Comparison of ENCODE assay signal across 8 cellular contexts in the genomic region with DNA sequence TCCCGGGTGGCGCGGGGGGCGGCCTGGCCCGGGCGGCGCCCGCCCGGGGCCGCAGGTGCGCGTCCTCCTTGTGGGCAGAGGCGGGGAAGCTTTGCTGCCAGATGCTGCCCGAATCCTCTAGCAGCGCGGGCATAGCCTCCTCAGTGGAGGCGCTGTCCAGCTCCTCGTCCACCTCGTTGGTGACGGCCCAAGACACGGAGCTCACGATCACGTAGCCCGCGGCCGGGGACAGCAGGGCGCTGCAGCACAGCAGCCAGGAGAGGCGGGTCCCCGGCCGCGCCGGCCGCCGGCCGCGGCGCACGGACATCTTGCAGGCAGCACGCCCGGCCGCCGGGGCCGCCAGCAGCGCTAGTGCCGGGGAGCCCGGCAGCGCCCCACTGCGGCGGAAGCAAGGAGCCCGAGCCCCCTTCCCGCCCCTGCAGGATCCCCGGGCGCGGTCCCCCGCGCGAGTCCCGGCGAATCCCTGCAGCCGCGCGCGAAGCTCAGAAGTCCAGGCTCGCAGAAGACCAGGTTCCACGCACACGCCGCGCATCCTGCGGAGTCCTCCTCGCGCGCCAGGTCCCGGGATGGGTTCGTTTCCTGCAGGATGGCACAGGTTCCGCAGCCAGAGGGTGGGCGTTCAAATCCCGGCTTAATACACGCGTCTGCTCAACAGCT. TPM values are rescaled to one million over a fixed set of nuclear protein-coding genes. Genes with fewer than 3 reads are reported as not detected.
DNase-seq lines count a peak whose midpoint lies in the region; ATAC-seq and TF ChIP-seq lines count a peak whose summit lies in the region.

CREG2 (minus strand) TSS at position 353 of the 657 bp plus-strand sequence; CDS start at position 307, 46 bp downstream.

- ATAC-seq in HG02798 (IDR thresholded peaks at IDR 0.05; ENCODE audit: poor library complexity, unreplicated experiment), result no peak

- intact Hi-C loops in activated naive CD4-positive, alpha-beta T cell treated with anti-CD3 and anti-CD28 coated beads for 36 hours (cut with micrococcal nuclease), result loop anchor here (1.0 kb wide), 2 partner anchors 45 to 147 kb away; no protein-coding TSS in a partner anchor

- no peak within 1 kb of the TSS for H4K8ac ChIP-seq in neuronal stem cell (ENCODE audit: low read depth, low read length)

- H3K4ac ChIP-seq in neuronal stem cell (ENCODE audit: low read length), result no peak within 1 kb of the TSS

- no peaks in the 10 kb centered on the region for H3K79me1 ChIP-seq in neuronal stem cell (ENCODE audit: low read depth, low read length)

- peak within 1 kb of the TSS; percentile 39 for H2BK5ac ChIP-seq in neuronal stem cell (ENCODE audit: low read length)

- H3K27me3 Mint-ChIP-seq in activated naive CD4-positive, alpha-beta T cell treated with anti-CD3 and anti-CD28 coated beads for 36 hours (ENCODE audit: low read depth), result peaks cover 41% of the 10 kb centered on the region

- no peaks in the 10 kb centered on the region for H3K36me3 ChIP-seq in neuronal stem cell (replicated peaks in 1 of 2; ENCODE audit: control insufficient read depth in 2 of 2, insufficient read depth in 2 of 2, low read length in 2 of 2)

- CTCF ChIA-PET in activated naive CD4-positive, alpha-beta T cell treated with anti-CD3 and anti-CD28 coated beads for 36 hours (lab: Charles Lee), result interaction anchor here (0.7 to 3.9 kb wide), 14 partner anchors 9 to 197 kb away, joined by 3 to 23 read pairs (median 4); no protein-coding TSS in a partner anchor

- peak within 1 kb of the TSS; percentile 99 for H2BK12ac ChIP-seq in neuronal stem cell (ENCODE audit: low read length)

- no peak within 1 kb of the TSS for H3K27ac Mint-ChIP-seq in activated naive CD4-positive, alpha-beta T cell treated with anti-CD3 and anti-CD28 coated beads for 36 hours

- peaks cover 8 to 48% (median 27%) of the 10 kb centered on the region in 3 experiments for H3K27me3 ChIP-seq in neuronal stem cell (ENCODE audit: control insufficient read depth in 3 of 3, insufficient read depth in 3 of 3, low read depth in 1 of 3, low read length in 3 of 3)

- no peak within 1 kb of the TSS for H3K27ac ChIP-seq in neuronal stem cell (replicated peaks; ENCODE audit: low read length)

- H3K4me3 ChIP-seq in neuronal stem cell (ENCODE audit: low read length in 2 of 2), result peak within 1 kb of the TSS; percentile 44 to 82

- H3K36me3 Mint-ChIP-seq in activated naive CD4-positive, alpha-beta T cell treated with anti-CD3 and anti-CD28 coated beads for 36 hours (ENCODE audit: low read depth), result no peaks in the 10 kb centered on the region

- peak within 1 kb of the TSS; percentile 96 for H3K18ac ChIP-seq in neuronal stem cell (ENCODE audit: low read length)

- peak within 1 kb of the TSS; percentile 63 for H2BK15ac ChIP-seq in neuronal stem cell (ENCODE audit: low read length)

- H2AFZ ChIP-seq in neuronal stem cell (ENCODE audit: low read length), result peak within 1 kb of the TSS; percentile 97

- H2AK5ac ChIP-seq in neuronal stem cell (ENCODE audit: low read depth, low read length), result no peak within 1 kb of the TSS

- no CpG with 5 or more reads among the region's 79 CpGs for WGBS in neuronal stem cell (ENCODE audit: extremely low coverage in 2 of 2, insufficient read length in 2 of 2, insufficient replicate concordance in 1 of 2), 2 donors

- no peaks in the 10 kb centered on the region for H3K9me3 ChIP-seq in neuronal stem cell (replicated peaks in 1 of 2; ENCODE audit: control insufficient read depth in 2 of 2, insufficient read depth in 1 of 2, low read depth in 1 of 2, low read length in 2 of 2)

- peak; percentile 89 for DNase-seq in 8988T
- peak; percentile 61 for DNase-seq in GM20000 (ENCODE audit: low spot score)
- peak; percentile 78 for DNase-seq in RPMI7951 (ENCODE audit: low read depth)
- peak; percentile 60 for DNase-seq in activated naive CD4-positive, alpha-beta T cell treated with anti-CD3 and anti-CD28 coated beads for 36 hours
- peak; percentile 55 for DNase-seq in germinal center (ENCODE audit: low spot score)
- peak; percentile 71 for DNase-seq in neuronal stem cell (ENCODE audit: low spot score)
- DNase-seq in superior temporal gyrus (ENCODE audit: extremely low spot score), result peak; percentile 77

- H3K4me2 ChIP-seq in neuronal stem cell (ENCODE audit: insufficient read depth, low read length, poor library complexity, severe bottlenecking), result peak within 1 kb of the TSS; percentile 98

- peak; percentile 16 for TF ChIP-seq CTCF in GM20000 (IDR thresholded peaks at IDR 0.05; ENCODE audit: extremely low read depth, missing control alignments)

- H4K91ac ChIP-seq in neuronal stem cell (ENCODE audit: low read depth, low read length, poor library complexity), result no peak within 1 kb of the TSS

- peak within 1 kb of the TSS; percentile 93 for H3K9ac ChIP-seq in neuronal stem cell (ENCODE audit: low read depth, low read length, poor library complexity)

- no peaks in the 10 kb centered on the region for H3K9me3 Mint-ChIP-seq in activated naive CD4-positive, alpha-beta T cell treated with anti-CD3 and anti-CD28 coated beads for 36 hours

- no peak within 1 kb of the TSS for H3K14ac ChIP-seq in neuronal stem cell (ENCODE audit: low read length)

- peaks cover 4 to 6% of the 10 kb centered on the region in 2 donors for H3K4me1 ChIP-seq in neuronal stem cell (ENCODE audit: control insufficient read depth in 2 of 2, insufficient read depth in 1 of 2, low read depth in 1 of 2, low read length in 2 of 2)

- peak within 1 kb of the TSS; percentile 85 for H3K23ac ChIP-seq in neuronal stem cell (ENCODE audit: low read depth, low read length, poor library complexity)

- H3K4me1 Mint-ChIP-seq in activated naive CD4-positive, alpha-beta T cell treated with anti-CD3 and anti-CD28 coated beads for 36 hours (ENCODE audit: low read depth), result peaks cover 11% of the 10 kb centered on the region

- no peak within 1 kb of the TSS for H2BK120ac ChIP-seq in neuronal stem cell (ENCODE audit: low read depth, low read length)

- H3K4me3 Mint-ChIP-seq in activated naive CD4-positive, alpha-beta T cell treated with anti-CD3 and anti-CD28 coated beads for 36 hours, result peak within 1 kb of the TSS; percentile 61

RNA-seq across cellular contexts. Expression of gene CREG2, which starts in this region (rescaled TPM):
- 0.36 and 0.59 TPM in 2 replicates for total RNA-seq in RPMI7951 (2014; rRNA removed; shearing (Covaris generic))
- total RNA-seq in activated naive CD4-positive, alpha-beta T cell treated with anti-CD3 and anti-CD28 coated beads for 36 hours, result not detected
- polyA plus RNA-seq in neuronal stem cell (2013, experiment 1 of 2), result 0.14 TPM
- 0.14 TPM for polyA plus RNA-seq in neuronal stem cell (2013, experiment 2 of 2)

Comparison
In these comparisons a context has a peak if more than half of its experiments do, and no peak if none do; other contexts are left out.
1. Peak in DNase-seq in RPMI7951; RNA of the gene not detected or under 1 TPM.
2. Peak in DNase-seq in activated naive CD4-positive, alpha-beta T cell treated with anti-CD3 and anti-CD28 coated beads for 36 hours; RNA of the gene not detected or under 1 TPM.